ENCODE assay signal across 1 cellular context in the genomic region with DNA sequence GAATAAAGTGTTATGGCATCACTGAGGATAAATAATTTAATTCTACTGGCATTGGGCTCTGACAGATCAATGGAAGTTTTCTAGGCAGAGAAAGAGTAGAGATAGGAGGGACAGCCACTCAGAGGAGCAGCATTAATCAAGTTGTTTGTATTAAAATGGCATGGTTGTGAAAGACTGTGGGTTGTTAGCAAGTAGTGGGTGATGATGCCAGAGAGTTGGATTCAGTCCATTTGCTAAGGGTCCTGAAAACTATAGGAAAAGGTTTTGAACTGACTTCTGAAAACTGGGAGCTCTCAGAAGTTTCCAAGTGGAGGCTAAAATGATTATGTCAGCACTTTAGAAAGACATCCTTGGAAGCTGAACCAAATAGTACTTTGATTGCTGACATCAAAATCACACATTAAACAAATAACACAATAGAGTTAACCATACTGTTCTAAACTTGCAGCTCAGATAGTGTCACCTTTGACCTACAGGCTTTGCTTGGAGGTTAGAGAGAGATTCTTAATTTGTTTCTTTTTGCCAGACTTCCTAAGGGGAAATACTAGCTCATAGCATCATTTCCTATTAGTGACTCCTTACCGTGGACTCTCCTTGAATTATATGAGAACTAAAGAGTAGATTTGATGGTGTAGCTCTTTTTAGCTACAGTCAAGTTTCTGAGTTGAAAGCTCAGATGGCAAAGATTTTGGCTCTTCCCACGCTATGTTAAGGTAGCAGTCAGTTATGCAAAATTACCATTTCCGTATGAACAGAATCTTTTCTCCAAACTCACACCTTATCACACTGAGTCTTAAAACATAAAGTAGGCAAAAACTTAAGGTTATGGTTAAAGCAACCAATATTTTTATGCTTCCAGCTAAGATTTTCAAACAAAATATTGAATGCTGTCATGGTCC.
TF ChIP-seq lines count a peak whose summit lies in the region.

No MANE protein-coding gene starts in this region.

TF ChIP-seq in H1, 55 proteins besides CTCF, POLR2A, EP300 and RAD21 (continued from another document):
- TF ChIP-seq TAF7 (optimal IDR thresholded peaks at IDR 0.05; ENCODE audit: borderline replicate concordance, low read depth, low read length) (no peak), MAFK (IDR thresholded peaks at IDR 0.05; ENCODE audit: low read depth, low read length) (peak; percentile 83), PHF8 (conservative IDR thresholded peaks at IDR 0.05; ENCODE audit: low read depth, low read length) (no peak), BACH1 (IDR thresholded peaks at IDR 0.05; ENCODE audit: low read length) (no peak)
